In genomic region chr6:27752038-27752885, GRCh38 we compare ENCODE assay signal across 8 cellular contexts.
DNase-seq lines count a peak whose midpoint lies in the region; ATAC-seq, FAIRE-seq and TF ChIP-seq lines count a peak whose summit lies in the region.

No MANE protein-coding gene starts in this region.

- intact Hi-C loops in HCT116 (cut with micrococcal nuclease) = loop anchor here (1.0 to 10.0 kb wide), 11 partner anchors 31 to 590 kb away; partner anchors contain the start of gene ZNF184
- intact Hi-C loops in heart left ventricle (cut with DNase I) = loop anchor here (1.0 to 10.0 kb wide), 12 partner anchors 143 to 1177 kb away; no protein-coding TSS in a partner anchor
- intact Hi-C loops in pancreas (cut with DNase I) = no loop called here

- H3K9me2 ChIP-seq in HCT116 (ENCODE audit: insufficient read depth) = no peaks in the 10 kb centered on the region

- H3K27ac ChIP-seq in HCT116 (ENCODE audit: low read depth, low read length) (peak overlapping the region; percentile 59), heart left ventricle (peak overlapping the region in 11 of 12 donors; percentile 8 to 87 (median 54)), pancreas (peak overlapping the region; percentile 22 to 80 (median 50))

- POLR2A ChIA-PET in HCT116 (lab: Charles Lee) = interaction anchor here (0.7 to 1.4 kb wide), 12 partner anchors 20 to 273 kb away, joined by 3 to 5 read pairs (median 4); a partner anchor contains a TSS

- peak; percentile 90 for TF ChIP-seq RAD21 in HCT116 (IDR thresholded peaks at IDR 0.05; ENCODE audit: low read depth)

- TF ChIP-seq CTCF in HCT116 (IDR thresholded peaks at IDR 0.05 in 2 of 3, conservative IDR thresholded peaks at IDR 0.05 in 1 of 3; ENCODE audit: borderline replicate concordance in 1 of 3, insufficient read depth in 1 of 3, low read depth in 2 of 3, low read length in 2 of 3) = peak; percentile 72 to 78 (median 76); a peak in 5 of 6 replicates
- TF ChIP-seq CTCF in heart left ventricle (IDR thresholded peaks at IDR 0.05) = peak; percentile 73 to 91 (median 84)
- TF ChIP-seq CTCF in pancreas (IDR thresholded peaks at IDR 0.05) = peak; percentile 40 to 74 (median 66)

- H3K36me3 ChIP-seq in HCT116 (ENCODE audit: control insufficient read depth in 1 of 2, insufficient read depth in 2 of 2, low read length in 2 of 2) = no peaks in the 10 kb centered on the region
- no peaks in the 10 kb centered on the region for H3K36me3 ChIP-seq in adipocyte (ENCODE audit: control insufficient read depth, insufficient read depth, low read length, severe bottlenecking)
- H3K36me3 ChIP-seq in heart left ventricle = no peaks in the 10 kb centered on the region
- H3K36me3 ChIP-seq in pancreas = no peaks in the 10 kb centered on the region

- peak overlapping the region; percentile 99 for H2AFZ ChIP-seq in HCT116 (ENCODE audit: low read depth, low read length, poor library complexity, severe bottlenecking)

- TF ChIP-seq POLR2A in HCT116 (IDR thresholded peaks at IDR 0.05; ENCODE audit: borderline replicate concordance, extremely low read depth, insufficient read depth, insufficient read length) (no peak), heart left ventricle (IDR thresholded peaks at IDR 0.05) (no peak), GM18505 (IDR thresholded peaks at IDR 0.05; ENCODE audit: borderline replicate concordance, extremely low read depth, insufficient read depth, insufficient read length) (no peak)

- H3K4me3 ChIP-seq in HCT116 (replicated peaks in 1 of 2; ENCODE audit: low read depth in 1 of 2, low read length in 2 of 2) (peak overlapping the region; percentile 50 to 67), adipocyte (ENCODE audit: low read length) (peak overlapping the region; percentile 100), heart left ventricle (peak overlapping the region; percentile 61 to 88 (median 69)), pancreas (peak overlapping the region; percentile 32 to 55 (median 44))

- H3K4me1 ChIP-seq in HCT116 (ENCODE audit: control insufficient read depth in 1 of 2, insufficient read depth in 2 of 2, low read length in 2 of 2) (peaks cover 6 to 35% of the 10 kb centered on the region in 2 experiments), adipocyte (ENCODE audit: control insufficient read depth, insufficient read depth, low read length) (no peaks in the 10 kb centered on the region), heart left ventricle (peaks cover 0 to 17% (median 7%) of the 10 kb centered on the region in 12 donors), pancreas (peaks cover 0 to 10% (median 5%) of the 10 kb centered on the region in 3 donors)

- RAD21 ChIA-PET in HCT116 (lab: Charles Lee; ENCODE audit: low non-redundant PET in 1 of 2, low total read pairs in 2 of 2, uncharacterized antibody in 2 of 2, unreplicated experiment in 2 of 2) = interaction anchor here (0.6 to 1.0 kb wide), 7 partner anchors 13 to 247 kb away, joined by 3 to 5 read pairs (median 3); no protein-coding TSS in a partner anchor

- H3K9ac ChIP-seq in HCT116 (ENCODE audit: low read length) (peak overlapping the region; percentile 67), adipocyte (ENCODE audit: low read length) (peak overlapping the region; percentile 87)

- ATAC-seq in HCT116 (peak; percentile 73), heart left ventricle (peak; percentile 88 to 95 (median 92)), pancreas (peak; percentile 85 to 95 (median 93)), GM18505 (IDR thresholded peaks at IDR 0.05; ENCODE audit: unreplicated experiment) (no peak)

- peak; percentile 38 for DNase-seq in DMS79 treated with DMSO at 0.1 percent for 48 hours (lab: John Stamatoyannopoulos, UW)
- DNase-seq in HCT116 (ENCODE audit: low read depth, low spot score) = peak; percentile 81
- peak; percentile 40 for DNase-seq in NCI-H1092 (lab: John Stamatoyannopoulos, UW)
- peak; percentile 82 for DNase-seq in SK-N-DZ (ENCODE audit: low spot score)
- DNase-seq in adipocyte (ENCODE audit: low read depth) = peak; percentile 93
- DNase-seq in heart left ventricle = peak in 4 of 5 donors; percentile 30 to 59 (median 46)
- peak; percentile 51 to 66 (median 60) for DNase-seq in pancreas

- BruUV-seq in HCT116 (replicated peaks; lab: Mats Ljungman, UMichigan) = no TSS peak

- WGBS in heart left ventricle, 4 donors = 11 to 13% (median 12%) methylated on average over 24 of the region's 24 CpGs
- 6 to 7% methylated on average over 24 of the region's 24 CpGs for WGBS in pancreas, 2 donors

- CTCF ChIA-PET in HCT116 (lab: Charles Lee) = interaction anchor here (0.6 to 1.6 kb wide), 36 partner anchors 8 to 593 kb away, joined by 3 to 12 read pairs (median 4); no protein-coding TSS in a partner anchor

- no peaks in the 10 kb centered on the region for H3K9me3 ChIP-seq in HCT116 (ENCODE audit: control insufficient read depth in 1 of 2, insufficient read depth in 1 of 2, low read depth in 1 of 2, low read length in 2 of 2)
- H3K9me3 ChIP-seq in adipocyte (ENCODE audit: control insufficient read depth, low read length) = no peaks in the 10 kb centered on the region
- H3K9me3 ChIP-seq in heart left ventricle = no peaks in the 10 kb centered on the region
- H3K9me3 ChIP-seq in pancreas = no peaks in the 10 kb centered on the region

- peak overlapping the region; percentile 93 for H3K4me2 ChIP-seq in HCT116 (ENCODE audit: low read length)

- H3K27me3 ChIP-seq in HCT116 (ENCODE audit: insufficient read depth, low read length) (no peaks in the 10 kb centered on the region), adipocyte (replicated peaks; ENCODE audit: control insufficient read depth, insufficient read depth, low read length) (peaks cover 11% of the 10 kb centered on the region), heart left ventricle (peaks cover under 1 to 26% (median 10%) of the 10 kb centered on the region in 9 donors), pancreas (no peaks in the 10 kb centered on the region)

- H3K79me2 ChIP-seq in HCT116 (ENCODE audit: insufficient read depth, low read length) = no peaks in the 10 kb centered on the region

- no peaks in the 10 kb centered on the region for H4K20me1 ChIP-seq in HCT116 (ENCODE audit: insufficient read depth)

- peak; percentile 83 for FAIRE-seq in pancreas (lab: Jason Lieb, UNC)

TF ChIP-seq in HCT116, 20 proteins besides CTCF, POLR2A, EP300 and RAD21:
- TF ChIP-seq SIN3A (IDR thresholded peaks at IDR 0.05; ENCODE audit: low read depth) = no peak
- TF ChIP-seq CBX3 (IDR thresholded peaks at IDR 0.05; ENCODE audit: low read depth) = 0 out of 2 replicates have a peak, but pooled peaks have one; percentile 15
- no peak; the same call in 1 of the 2 replicates for TF ChIP-seq MAX (IDR thresholded peaks at IDR 0.05)

Comparison
In these comparisons a context has a peak if more than half of its experiments do, and no peak if none do; other contexts are left out.
1. DNase-seq: peak in every context shown above with its lines; median percentile 93 in adipocyte; 82 in SK-N-DZ; 81 in HCT116; 60 in pancreas; 46 in heart left ventricle; 40 in NCI-H1092; 38 in DMS79 treated with DMSO at 0.1 percent for 48 hours.
2. H3K4me3 ChIP-seq: peak in every context shown above with its lines; median percentile 100 in adipocyte; 69 in heart left ventricle; 58 in HCT116; 44 in pancreas.
3. intact Hi-C loops: an anchor here in HCT116 (1.0 to 10.0 kb wide) and heart left ventricle (1.0 to 10.0 kb wide); none called in pancreas.